7 cellular contexts compared by ENCODE assay signal in genomic region chr2:107936427-107937359, GRCh38. TPM values are rescaled to one million over a fixed set of nuclear protein-coding genes. Genes with fewer than 3 reads are reported as not detected.
DNase-seq lines count a peak whose midpoint lies in the region; ATAC-seq, FAIRE-seq and TF ChIP-seq lines count a peak whose summit lies in the region.

No MANE protein-coding gene starts in this region.

- in situ Hi-C loops in Caki2 (cut with HindIII; ENCODE audit: low pct_unique_long_range_greater_than_20kb, low sequenced_read_pairs) = no loop called here

- ATAC-seq in GM21825 (IDR thresholded peaks at IDR 0.05; ENCODE audit: unreplicated experiment) = no peak

- H3K9me3 Mint-ChIP-seq in HFFc6 (no peaks in the 10 kb centered on the region), astrocyte (ENCODE audit: unreplicated experiment) (no peaks in the 10 kb centered on the region)

- no peak overlapping the region for H3K56ac ChIP-seq in mesendoderm (ENCODE audit: low read length)

- no peak overlapping the region for H4K8ac ChIP-seq in mesendoderm (ENCODE audit: low read depth, low read length)

- no peak overlapping the region for H3K27ac ChIP-seq in astrocyte (ENCODE audit: low read depth, low read length)
- no peak overlapping the region for H3K27ac ChIP-seq in mesendoderm (ENCODE audit: low read depth, low read length)

- no peak overlapping the region for H3K4ac ChIP-seq in mesendoderm (ENCODE audit: low read depth, low read length)

- H3K4me1 ChIP-seq in astrocyte (ENCODE audit: insufficient read depth, low read length) (no peaks in the 10 kb centered on the region), mesendoderm (ENCODE audit: control insufficient read depth, low read depth, low read length) (no peaks in the 10 kb centered on the region)

- H4K5ac ChIP-seq in mesendoderm (ENCODE audit: low read length) = no peak overlapping the region

- H4K20me1 ChIP-seq in astrocyte (ENCODE audit: insufficient read depth, low read length) = no peaks in the 10 kb centered on the region

- H3K79me1 ChIP-seq in mesendoderm (ENCODE audit: low read length) = no peaks in the 10 kb centered on the region

- H3K36me3 ChIP-seq in astrocyte (ENCODE audit: insufficient read depth, low read length) (no peaks in the 10 kb centered on the region), mesendoderm (ENCODE audit: control insufficient read depth, insufficient read depth, low read length) (no peaks in the 10 kb centered on the region)

- no peak for FAIRE-seq in astrocyte (lab: Jason Lieb, UNC)

- H3K18ac ChIP-seq in mesendoderm (ENCODE audit: low read length) = no peak overlapping the region

- DNase-seq in Caki2 (ENCODE audit: low read depth) = peak; percentile 4
- DNase-seq in HFFc6 = no peak
- no peak for DNase-seq in astrocyte (ENCODE audit: low read depth)
- peak; percentile 32 for DNase-seq in mesendoderm
- no peak for DNase-seq in activated CD4-positive, alpha-beta T cell treated with anti-CD3 and anti-CD28 coated beads for 1 hour
- no peak for DNase-seq in activated CD8-positive, alpha-beta memory T cell treated with anti-CD3 and anti-CD28 coated beads, Interleukin-2, amount 50 U/mL, for 48 hours

- H3K4me3 Mint-ChIP-seq in HFFc6 (no peak overlapping the region), astrocyte (ENCODE audit: unreplicated experiment) (no peak overlapping the region)

- no peak overlapping the region for H3K4me2 ChIP-seq in astrocyte (ENCODE audit: low read length)
- no peak overlapping the region for H3K4me2 ChIP-seq in mesendoderm (ENCODE audit: low read length)

- H3K4me3 ChIP-seq in astrocyte (ENCODE audit: insufficient read depth, low read depth, low read length) = no peak overlapping the region
- no peak overlapping the region for H3K4me3 ChIP-seq in mesendoderm (ENCODE audit: low read length)

- H3K79me2 ChIP-seq in astrocyte (ENCODE audit: insufficient read depth, low read length) (no peaks in the 10 kb centered on the region), mesendoderm (ENCODE audit: control insufficient read depth, insufficient read depth, low read length) (no peaks in the 10 kb centered on the region)

- no peak overlapping the region for H2BK5ac ChIP-seq in mesendoderm (ENCODE audit: low read length)

- no peak overlapping the region for H2AFZ ChIP-seq in astrocyte (ENCODE audit: low read depth, low read length)

- no peaks in the 10 kb centered on the region for H3K4me1 Mint-ChIP-seq in HFFc6 (ENCODE audit: low read depth)
- H3K4me1 Mint-ChIP-seq in astrocyte (ENCODE audit: low read depth, unreplicated experiment) = peaks cover 12% of the 10 kb centered on the region

- H3K9ac ChIP-seq in astrocyte (ENCODE audit: low read length) (no peak overlapping the region), mesendoderm (ENCODE audit: low read length) (no peak overlapping the region)

- no peaks in the 10 kb centered on the region for H3K36me3 Mint-ChIP-seq in HFFc6 (ENCODE audit: low read depth)
- no peaks in the 10 kb centered on the region for H3K36me3 Mint-ChIP-seq in astrocyte (ENCODE audit: low read depth, unreplicated experiment)

- H3K27me3 ChIP-seq in astrocyte (ENCODE audit: insufficient read depth, low read length) (no peaks in the 10 kb centered on the region), mesendoderm (ENCODE audit: insufficient read depth, low read length, poor library complexity) (no peaks in the 10 kb centered on the region)

- no peak overlapping the region for H2BK15ac ChIP-seq in mesendoderm (replicated peaks; ENCODE audit: low read depth)

- no peak overlapping the region for H2BK120ac ChIP-seq in mesendoderm (ENCODE audit: low read depth, low read length)

- no peaks in the 10 kb centered on the region for H3K9me3 ChIP-seq in astrocyte (ENCODE audit: insufficient read depth, low read depth, low read length)

- H3K23ac ChIP-seq in mesendoderm (ENCODE audit: low read length) = no peak overlapping the region

- H2AK5ac ChIP-seq in mesendoderm (ENCODE audit: low read length) = no peak overlapping the region

- H3K27me3 Mint-ChIP-seq in HFFc6 (ENCODE audit: insufficient read depth) (peaks cover 2% of the 10 kb centered on the region; the same call in 1 of the 2 replicates), astrocyte (ENCODE audit: low read depth, unreplicated experiment) (peaks cover 9% of the 10 kb centered on the region)

- TF ChIP-seq CTCF in HFFc6 (IDR thresholded peaks at IDR 0.05) = peak; percentile 82
- peak; percentile 34 for TF ChIP-seq CTCF in astrocyte (IDR thresholded peaks at IDR 0.05; ENCODE audit: insufficient read depth, low read depth, low read length)

- no CpG with 5 or more reads among the region's 5 CpGs for WGBS in mesendoderm (ENCODE audit: extremely low coverage, insufficient coverage, low lambda C conversion rate)

- H3K27ac Mint-ChIP-seq in HFFc6 (no peak overlapping the region), astrocyte (ENCODE audit: unreplicated experiment) (no peak overlapping the region)

RNA-seq across cellular contexts. Expression of gene SLC5A7, which starts 49.6 kb away (rescaled TPM):
- not detected in 2 replicates for total RNA-seq in Caki2 (2014; rRNA removed; shearing (Covaris generic); ENCODE audit: low replicate concordance)
- not detected for total RNA-seq in HFFc6 (2021; fragmentation: NEBNext Ultra II Directional; extraction: Animal tissue kit (Norgen Biotek cat#: 25700))
- total RNA-seq in astrocyte = 0.05 TPM in 1 of 2 replicates, not detected in the other
- not detected for polyA plus RNA-seq in mesendoderm (2013, experiment 1 of 2)
- polyA plus RNA-seq in mesendoderm (2013, experiment 2 of 2) = 0.01 TPM

Comparison
In these comparisons a context has a peak if more than half of its experiments do, and no peak if none do; other contexts are left out.
1. DNase-seq: peak in Caki2 (single experiment) and mesendoderm (single experiment); none in HFFc6 (single experiment), astrocyte (single experiment), activated CD4-positive, alpha-beta T cell treated with anti-CD3 and anti-CD28 coated beads for 1 hour (single experiment) and activated CD8-positive, alpha-beta memory T cell treated with anti-CD3 and anti-CD28 coated beads, Interleukin-2, amount 50 U/mL, for 48 hours (single experiment).